ENCODE assay signal across 8 cellular contexts in the genomic region with DNA sequence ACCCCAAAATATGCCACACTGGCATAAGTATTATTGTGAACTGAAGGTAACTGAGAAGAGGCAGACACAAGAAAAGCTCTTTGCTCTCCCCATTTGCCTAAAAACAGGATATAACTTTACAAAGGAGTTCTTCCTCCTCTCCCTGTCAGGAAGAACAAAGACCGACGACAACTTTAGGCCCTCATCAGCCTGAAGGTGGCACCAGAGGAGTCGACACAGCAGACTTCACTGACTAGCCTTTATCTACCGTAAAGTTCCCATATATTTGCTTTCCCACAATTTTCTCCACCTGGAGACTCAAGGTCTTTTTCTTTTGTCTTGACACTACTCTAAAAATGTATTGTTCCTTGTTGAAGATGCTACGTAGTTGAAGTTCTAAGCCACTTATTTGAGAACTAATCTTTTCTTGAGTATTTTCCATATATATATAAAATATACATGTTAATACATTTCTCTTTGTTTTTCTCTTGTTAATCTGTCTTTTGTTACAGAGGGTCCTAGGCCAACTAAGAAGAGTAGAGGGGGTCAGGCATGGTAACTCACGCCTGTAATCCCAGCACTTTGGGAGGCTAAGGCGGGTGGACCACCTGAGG. TPM values are rescaled to one million over a fixed set of nuclear protein-coding genes. Genes with fewer than 3 reads are reported as not detected.
DNase-seq lines count a peak whose midpoint lies in the region; ATAC-seq, FAIRE-seq and TF ChIP-seq lines count a peak whose summit lies in the region.

No MANE protein-coding gene starts in this region.

- H3K9me3 ChIP-seq in mesenchymal stem cell (ENCODE audit: control insufficient read depth, low read length), result peaks cover 4% of the 10 kb centered on the region

- no peak overlapping the region for H3K4ac ChIP-seq in mesenchymal stem cell (ENCODE audit: low read depth in 1 of 2, low read length in 2 of 2)

- peak; percentile 40 for TF ChIP-seq CTCF in endothelial cell (IDR thresholded peaks at IDR 0.05; ENCODE audit: unreplicated experiment)

- no peak overlapping the region for H3K4me3 Mint-ChIP-seq in endothelial cell (ENCODE audit: unreplicated experiment)

- no peaks in the 10 kb centered on the region for H3K36me3 ChIP-seq in mesenchymal stem cell (ENCODE audit: control insufficient read depth in 1 of 2, insufficient read depth in 2 of 2, low read depth in 1 of 2, low read length in 2 of 2)

- peaks cover 2% of the 10 kb centered on the region for H3K36me3 Mint-ChIP-seq in endothelial cell (ENCODE audit: low read depth, unreplicated experiment)

- H3K18ac ChIP-seq in mesenchymal stem cell (ENCODE audit: low read depth in 1 of 2, low read length in 2 of 2), result no peak overlapping the region

- no peak overlapping the region for H3K4me2 ChIP-seq in mesenchymal stem cell (ENCODE audit: low read length, poor library complexity, severe bottlenecking)

- no peak overlapping the region for H3K27ac ChIP-seq in mesenchymal stem cell (ENCODE audit: low read length, poor library complexity, severe bottlenecking)

- 39% methylated on average over 5 of the region's 7 CpGs for WGBS in mesenchymal stem cell

- no peak overlapping the region for H2BK120ac ChIP-seq in mesenchymal stem cell (ENCODE audit: low read depth, low read length)

- no peak overlapping the region for H2BK15ac ChIP-seq in mesenchymal stem cell (ENCODE audit: low read depth, poor library complexity, severe bottlenecking)

- H3K79me1 ChIP-seq in mesenchymal stem cell (replicated peaks; ENCODE audit: low read length, poor library complexity, severe bottlenecking), result no peaks in the 10 kb centered on the region

- peak overlapping the region; percentile 4 for H3K9ac ChIP-seq in mesenchymal stem cell (ENCODE audit: low read length)

- H3K4me3 ChIP-seq in mesenchymal stem cell (ENCODE audit: insufficient read depth in 1 of 2, low read depth in 1 of 2, low read length in 2 of 2), result no peak overlapping the region

- H3K14ac ChIP-seq in mesenchymal stem cell (ENCODE audit: low read length in 2 of 2), result no peak overlapping the region

- H3K4me1 ChIP-seq in mesenchymal stem cell (ENCODE audit: control insufficient read depth, insufficient read depth, low read depth, low read length), result no peaks in the 10 kb centered on the region

- H3K23ac ChIP-seq in mesenchymal stem cell (ENCODE audit: low read length in 2 of 2), result no peak overlapping the region

- peak overlapping the region; percentile 96 for H3K27ac Mint-ChIP-seq in endothelial cell (ENCODE audit: unreplicated experiment)

- ATAC-seq in HG03196 (IDR thresholded peaks at IDR 0.05; ENCODE audit: unreplicated experiment) (peak; percentile 55), GM21367 (IDR thresholded peaks at IDR 0.05; ENCODE audit: unreplicated experiment) (no peak)

- H4K91ac ChIP-seq in mesenchymal stem cell (ENCODE audit: low read length), result no peak overlapping the region

- no peaks in the 10 kb centered on the region for H3K9me3 Mint-ChIP-seq in endothelial cell (ENCODE audit: unreplicated experiment)

- DNase-seq in NCI-H1092 treated with DMSO at 0.1 percent for 48 hours (lab: John Stamatoyannopoulos, UW) (peak; percentile 2), NCI-H1092 (lab: John Stamatoyannopoulos, UW) (no peak), SKM-1 (lab: John Stamatoyannopoulos, UW; ENCODE audit: unreplicated experiment) (peak; percentile 70), endothelial cell (ENCODE audit: low spot score) (peak; percentile 67), mesenchymal stem cell (peak; percentile 66), urothelium cell line (ENCODE audit: low spot score) (peak; percentile 64)

- no peak overlapping the region for H2AK5ac ChIP-seq in mesenchymal stem cell (ENCODE audit: low read length, severe bottlenecking)

- no peak overlapping the region for H2AFZ ChIP-seq in mesenchymal stem cell (ENCODE audit: low read depth, low read length)

- peaks cover 35 to 41% of the 10 kb centered on the region in 2 experiments for H3K27me3 ChIP-seq in mesenchymal stem cell (ENCODE audit: control insufficient read depth in 1 of 2, insufficient read depth in 1 of 2, low read length in 2 of 2)

- no peak overlapping the region for H2BK5ac ChIP-seq in mesenchymal stem cell (ENCODE audit: low read depth, low read length, poor library complexity, severe bottlenecking)

- no peak overlapping the region for H4K8ac ChIP-seq in mesenchymal stem cell (ENCODE audit: low read length)

- no peak overlapping the region for H2BK12ac ChIP-seq in mesenchymal stem cell (ENCODE audit: low read length in 2 of 2)

- peaks cover 36% of the 10 kb centered on the region for H3K4me1 Mint-ChIP-seq in endothelial cell (ENCODE audit: unreplicated experiment)

- peaks cover 1% of the 10 kb centered on the region for H3K27me3 Mint-ChIP-seq in endothelial cell (ENCODE audit: unreplicated experiment)

- FAIRE-seq in urothelium cell line (lab: Jason Lieb, UNC), result no peak

RNA-seq across cellular contexts. Expression of a gene that starts 16.2 kb away (rescaled TPM):
- 0.21 TPM for total RNA-seq in endothelial cell (ENCODE audit: unreplicated experiment)
- 0.08 TPM for polyA plus RNA-seq in mesenchymal stem cell (2013, experiment 1 of 2)
- 0.03 TPM for polyA plus RNA-seq in mesenchymal stem cell (2013, experiment 2 of 2)

RNA-seq across cellular contexts. Expression of a gene that starts 55.2 kb away (rescaled TPM):
- total RNA-seq in endothelial cell (ENCODE audit: unreplicated experiment), result 20.8 TPM
- 16.6 TPM for polyA plus RNA-seq in mesenchymal stem cell (2013, experiment 1 of 2)
- polyA plus RNA-seq in mesenchymal stem cell (2013, experiment 2 of 2), result 15.6 TPM
